In the genomic region with DNA sequence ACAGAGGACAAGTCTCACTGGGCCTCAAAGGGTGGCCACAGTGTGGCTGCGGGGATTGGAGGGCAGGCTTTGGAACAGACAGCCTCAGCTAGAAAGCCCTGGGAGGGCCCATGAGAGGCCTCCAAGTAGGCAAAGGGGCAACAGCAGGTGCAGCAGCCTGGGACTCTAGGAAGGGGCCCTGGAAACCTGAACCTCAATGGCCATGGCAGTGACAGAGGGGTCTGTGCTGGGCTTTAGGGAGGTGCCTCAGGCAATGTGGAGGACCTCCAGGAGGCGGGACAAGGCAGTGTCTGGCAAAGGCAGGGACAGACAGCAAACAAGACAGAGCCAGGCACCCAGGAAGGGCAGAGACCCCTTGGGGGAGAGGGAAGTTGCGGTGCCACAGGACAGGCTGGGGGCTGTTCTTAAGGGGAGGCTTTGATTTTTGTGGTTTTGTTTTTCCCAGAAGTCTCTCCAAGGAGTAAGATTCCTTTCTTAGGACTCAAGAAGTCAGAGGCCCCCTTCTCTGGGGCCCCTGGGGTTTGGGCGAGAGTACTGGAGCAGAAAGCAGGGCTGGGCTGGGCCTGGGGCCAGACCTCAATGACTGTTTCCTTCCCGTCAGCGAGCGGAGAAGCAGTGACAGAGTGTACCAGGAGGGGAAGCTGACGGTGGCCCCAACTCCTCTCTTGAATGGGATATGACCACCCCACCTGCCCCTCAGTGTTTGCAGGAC, we compare ENCODE assay signal across 1 cellular context.
TF ChIP-seq lines count a peak whose summit lies in the region.

No MANE protein-coding gene starts in this region.

TF ChIP-seq in GM23338, 12 proteins besides CTCF, POLR2A, EP300 and RAD21 (continued from another document):
- TF ChIP-seq REST (IDR thresholded peaks at IDR 0.05; ENCODE audit: unreplicated experiment) (no peak), CREB1 (CRISPR knock-in tag; IDR thresholded peaks at IDR 0.05; ENCODE audit: low read depth) (no peak), EZH2 (IDR thresholded peaks at IDR 0.05; ENCODE audit: low read depth, unreplicated experiment) (no peak), POLR2AphosphoS5 (IDR thresholded peaks at IDR 0.05; ENCODE audit: low read depth) (no peak), ZNF331 (CRISPR knock-in tag; IDR thresholded peaks at IDR 0.05; ENCODE audit: low read depth) (no peak)
- TF ChIP-seq, protein P1, sequence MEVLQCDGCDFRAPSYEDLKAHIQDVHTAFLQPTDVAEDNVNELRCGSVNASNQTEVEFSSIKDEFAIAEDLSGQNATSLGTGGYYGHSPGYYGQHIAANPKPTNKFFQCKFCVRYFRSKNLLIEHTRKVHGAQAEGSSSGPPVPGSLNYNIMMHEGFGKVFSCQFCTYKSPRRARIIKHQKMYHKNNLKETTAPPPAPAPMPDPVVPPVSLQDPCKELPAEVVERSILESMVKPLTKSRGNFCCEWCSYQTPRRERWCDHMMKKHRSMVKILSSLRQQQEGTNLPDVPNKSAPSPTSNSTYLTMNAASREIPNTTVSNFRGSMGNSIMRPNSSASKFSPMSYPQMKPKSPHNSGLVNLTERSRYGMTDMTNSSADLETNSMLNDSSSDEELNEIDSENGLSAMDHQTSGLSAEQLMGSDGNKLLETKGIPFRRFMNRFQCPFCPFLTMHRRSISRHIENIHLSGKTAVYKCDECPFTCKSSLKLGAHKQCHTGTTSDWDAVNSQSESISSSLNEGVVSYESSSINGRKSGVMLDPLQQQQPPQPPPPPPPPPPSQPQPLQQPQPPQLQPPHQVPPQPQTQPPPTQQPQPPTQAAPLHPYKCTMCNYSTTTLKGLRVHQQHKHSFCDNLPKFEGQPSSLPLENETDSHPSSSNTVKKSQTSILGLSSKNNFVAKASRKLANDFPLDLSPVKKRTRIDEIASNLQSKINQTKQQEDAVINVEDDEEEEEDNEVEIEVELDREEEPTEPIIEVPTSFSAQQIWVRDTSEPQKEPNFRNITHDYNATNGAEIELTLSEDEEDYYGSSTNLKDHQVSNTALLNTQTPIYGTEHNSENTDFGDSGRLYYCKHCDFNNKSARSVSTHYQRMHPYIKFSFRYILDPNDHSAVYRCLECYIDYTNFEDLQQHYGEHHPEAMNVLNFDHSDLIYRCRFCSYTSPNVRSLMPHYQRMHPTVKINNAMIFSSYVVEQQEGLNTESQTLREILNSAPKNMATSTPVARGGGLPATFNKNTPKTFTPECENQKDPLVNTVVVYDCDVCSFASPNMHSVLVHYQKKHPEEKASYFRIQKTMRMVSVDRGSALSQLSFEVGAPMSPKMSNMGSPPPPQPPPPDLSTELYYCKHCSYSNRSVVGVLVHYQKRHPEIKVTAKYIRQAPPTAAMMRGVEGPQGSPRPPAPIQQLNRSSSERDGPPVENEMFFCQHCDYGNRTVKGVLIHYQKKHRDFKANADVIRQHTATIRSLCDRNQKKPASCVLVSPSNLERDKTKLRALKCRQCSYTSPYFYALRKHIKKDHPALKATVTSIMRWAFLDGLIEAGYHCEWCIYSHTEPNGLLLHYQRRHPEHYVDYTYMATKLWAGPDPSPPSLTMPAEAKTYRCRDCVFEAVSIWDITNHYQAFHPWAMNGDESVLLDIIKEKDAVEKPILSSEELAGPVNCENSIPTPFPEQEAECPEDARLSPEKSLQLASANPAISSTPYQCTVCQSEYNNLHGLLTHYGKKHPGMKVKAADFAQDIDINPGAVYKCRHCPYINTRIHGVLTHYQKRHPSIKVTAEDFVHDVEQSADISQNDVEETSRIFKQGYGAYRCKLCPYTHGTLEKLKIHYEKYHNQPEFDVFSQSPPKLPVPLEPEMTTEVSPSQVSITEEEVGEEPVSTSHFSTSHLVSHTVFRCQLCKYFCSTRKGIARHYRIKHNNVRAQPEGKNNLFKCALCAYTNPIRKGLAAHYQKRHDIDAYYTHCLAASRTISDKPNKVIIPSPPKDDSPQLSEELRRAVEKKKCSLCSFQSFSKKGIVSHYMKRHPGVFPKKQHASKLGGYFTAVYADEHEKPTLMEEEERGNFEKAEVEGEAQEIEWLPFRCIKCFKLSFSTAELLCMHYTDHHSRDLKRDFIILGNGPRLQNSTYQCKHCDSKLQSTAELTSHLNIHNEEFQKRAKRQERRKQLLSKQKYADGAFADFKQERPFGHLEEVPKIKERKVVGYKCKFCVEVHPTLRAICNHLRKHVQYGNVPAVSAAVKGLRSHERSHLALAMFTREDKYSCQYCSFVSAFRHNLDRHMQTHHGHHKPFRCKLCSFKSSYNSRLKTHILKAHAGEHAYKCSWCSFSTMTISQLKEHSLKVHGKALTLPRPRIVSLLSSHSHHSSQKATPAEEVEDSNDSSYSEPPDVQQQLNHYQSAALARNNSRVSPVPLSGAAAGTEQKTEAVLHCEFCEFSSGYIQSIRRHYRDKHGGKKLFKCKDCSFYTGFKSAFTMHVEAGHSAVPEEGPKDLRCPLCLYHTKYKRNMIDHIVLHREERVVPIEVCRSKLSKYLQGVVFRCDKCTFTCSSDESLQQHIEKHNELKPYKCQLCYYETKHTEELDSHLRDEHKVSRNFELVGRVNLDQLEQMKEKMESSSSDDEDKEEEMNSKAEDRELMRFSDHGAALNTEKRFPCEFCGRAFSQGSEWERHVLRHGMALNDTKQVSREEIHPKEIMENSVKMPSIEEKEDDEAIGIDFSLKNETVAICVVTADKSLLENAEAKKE (CRISPR knock-in tag; IDR thresholded peaks at IDR 0.05) = no peak
- TF ChIP-seq, protein P2, sequence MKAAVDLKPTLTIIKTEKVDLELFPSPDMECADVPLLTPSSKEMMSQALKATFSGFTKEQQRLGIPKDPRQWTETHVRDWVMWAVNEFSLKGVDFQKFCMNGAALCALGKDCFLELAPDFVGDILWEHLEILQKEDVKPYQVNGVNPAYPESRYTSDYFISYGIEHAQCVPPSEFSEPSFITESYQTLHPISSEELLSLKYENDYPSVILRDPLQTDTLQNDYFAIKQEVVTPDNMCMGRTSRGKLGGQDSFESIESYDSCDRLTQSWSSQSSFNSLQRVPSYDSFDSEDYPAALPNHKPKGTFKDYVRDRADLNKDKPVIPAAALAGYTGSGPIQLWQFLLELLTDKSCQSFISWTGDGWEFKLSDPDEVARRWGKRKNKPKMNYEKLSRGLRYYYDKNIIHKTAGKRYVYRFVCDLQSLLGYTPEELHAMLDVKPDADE (IDR thresholded peaks at IDR 0.05) = no peak
TF ChIP-seq in GM23338: peak in this region for 0.
